1 cellular context compared by ENCODE assay signal in the genomic region with DNA sequence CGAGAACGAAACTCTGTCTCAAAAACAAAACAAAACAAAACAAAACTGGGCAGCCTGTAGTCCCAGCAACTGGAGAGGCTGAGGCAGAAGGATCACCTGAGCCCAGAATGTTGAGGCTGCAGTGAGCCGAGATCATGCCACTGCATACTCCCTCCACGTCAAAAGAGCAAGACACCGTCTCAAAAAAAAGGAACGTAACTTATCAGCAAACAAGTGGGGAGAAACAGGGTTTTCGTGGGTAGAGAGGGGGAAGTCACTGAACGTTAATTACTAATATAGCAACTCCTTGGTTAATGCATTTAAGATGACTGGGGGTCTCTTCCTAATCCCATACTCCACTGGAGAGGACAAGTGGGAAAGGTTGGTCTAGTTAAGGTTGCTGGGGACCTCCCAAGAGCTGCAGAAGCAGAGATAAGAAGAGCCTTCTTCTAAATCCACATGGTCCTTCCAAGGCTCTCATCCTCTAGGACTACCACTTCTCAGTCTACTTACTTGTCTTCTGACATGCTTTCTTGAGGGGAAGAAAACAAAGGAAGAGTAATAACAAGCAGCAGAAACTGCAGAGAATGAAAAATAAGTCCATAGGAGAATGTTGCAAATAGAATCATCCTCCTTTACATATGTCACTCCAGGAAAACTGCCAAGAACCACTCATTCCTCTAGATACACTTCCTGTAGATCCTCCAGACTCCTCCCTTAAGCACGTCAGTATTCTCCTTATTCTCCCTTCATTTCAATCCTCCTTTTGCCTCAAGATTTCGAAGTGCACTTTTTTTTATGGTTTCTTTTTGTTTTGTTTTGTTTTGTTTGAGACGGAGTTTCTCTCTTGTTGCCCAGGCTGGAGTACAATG.
TF ChIP-seq lines count a peak whose summit lies in the region.

No MANE protein-coding gene starts in this region.

TF ChIP-seq in HepG2, 621 proteins besides CTCF, POLR2A, EP300 and RAD21 (continued from another document):
- TF ChIP-seq MNT (IDR thresholded peaks at IDR 0.05) (no peak), ZNF567 (CRISPR knock-in tag; IDR thresholded peaks at IDR 0.05; ENCODE audit: borderline replicate concordance) (no peak), ZNF451 (CRISPR knock-in tag; IDR thresholded peaks at IDR 0.05) (no peak), MED1 (CRISPR knock-in tag; IDR thresholded peaks at IDR 0.05) (no peak), ZFP90 (CRISPR knock-in tag; IDR thresholded peaks at IDR 0.05; ENCODE audit: borderline replicate concordance) (no peak), SATB2 (CRISPR knock-in tag; IDR thresholded peaks at IDR 0.05) (no peak), GABPB1 (CRISPR knock-in tag; IDR thresholded peaks at IDR 0.05) (no peak), ZNF790 (CRISPR knock-in tag; IDR thresholded peaks at IDR 0.05; ENCODE audit: borderline replicate concordance) (no peak), ZBTB21 (CRISPR knock-in tag; IDR thresholded peaks at IDR 0.05) (no peak), YEATS2 (CRISPR knock-in tag; IDR thresholded peaks at IDR 0.05; ENCODE audit: borderline replicate concordance) (no peak), DR1 (CRISPR knock-in tag; IDR thresholded peaks at IDR 0.05) (no peak), ZNF441 (CRISPR knock-in tag; IDR thresholded peaks at IDR 0.05; ENCODE audit: borderline replicate concordance) (no peak), ZNF205 (CRISPR knock-in tag; IDR thresholded peaks at IDR 0.05) (no peak)
- TF ChIP-seq, protein P1, sequence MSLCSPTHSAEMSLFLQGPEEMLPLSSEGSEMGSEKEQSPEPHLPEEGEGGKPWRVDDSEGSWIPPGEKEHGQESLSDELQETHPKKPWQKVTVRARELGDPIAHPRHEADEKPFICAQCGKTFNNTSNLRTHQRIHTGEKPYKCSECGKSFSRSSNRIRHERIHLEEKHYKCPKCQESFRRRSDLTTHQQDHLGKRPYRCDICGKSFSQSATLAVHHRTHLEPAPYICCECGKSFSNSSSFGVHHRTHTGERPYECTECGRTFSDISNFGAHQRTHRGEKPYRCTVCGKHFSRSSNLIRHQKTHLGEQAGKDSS (CRISPR knock-in tag; IDR thresholded peaks at IDR 0.05; ENCODE audit: borderline replicate concordance, low read depth), result no peak
